In the genomic region with DNA sequence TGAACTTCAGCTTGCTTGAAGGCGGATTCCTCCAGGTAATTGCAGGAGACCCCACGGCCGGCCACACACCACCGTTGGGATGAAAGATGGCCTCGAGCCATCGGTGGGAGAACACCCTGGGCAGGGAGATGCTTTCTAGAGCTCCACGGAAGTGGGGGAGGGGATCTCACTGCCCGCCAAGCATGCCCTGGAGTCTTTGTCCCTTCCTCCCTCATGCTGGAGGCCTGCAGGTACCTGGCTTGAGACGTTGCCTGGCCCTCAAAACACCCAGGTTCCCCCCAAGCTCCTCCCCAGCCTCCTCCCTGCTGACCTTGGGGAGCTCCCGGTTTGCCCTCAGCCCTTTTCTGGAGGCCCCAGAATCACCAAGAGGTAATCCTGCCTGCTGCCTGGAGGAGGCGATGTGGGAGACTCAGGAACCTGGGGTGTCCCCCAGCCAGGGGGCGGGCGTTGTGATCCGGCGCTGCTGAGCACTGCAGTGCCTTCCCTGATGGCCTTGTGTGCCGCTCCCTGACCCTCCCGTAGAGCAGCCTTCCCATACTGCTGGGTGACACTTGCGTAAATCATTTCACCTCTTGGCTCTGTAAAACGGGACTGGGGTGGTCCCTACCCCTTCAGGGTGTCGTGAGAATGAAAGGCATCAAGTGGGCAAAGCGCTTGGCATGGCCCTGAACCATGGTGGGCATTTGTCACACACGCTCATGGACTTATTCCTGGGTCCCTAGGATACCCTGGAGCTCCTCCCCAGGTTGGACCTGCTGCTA, we compare ENCODE assay signal across 12 cellular contexts.
A peak's percentile ranks its signal among the peaks of the same experiment; 100 is the strongest.
DNase-seq lines count a peak whose midpoint lies in the region; ATAC-seq and TF ChIP-seq lines count a peak whose summit lies in the region.
"Had no signal": no experiment of that assay in that cellular context is flagged by ENCODE, and none has a peak within 500 bp of the region (broad histone marks: within the 10 kb centered on the region; RNA-seq: fewer than 3 reads in every experiment).

No MANE protein-coding gene starts in this region.

- in situ Hi-C loops in GM13977 (cut with MboI; ENCODE audit: low pct_unique_long_range_greater_than_20kb, low sequenced_read_pairs, unreplicated experiment), result no loop called here

- H3K4me3 Mint-ChIP-seq in activated CD8-positive, alpha-beta T cell treated with anti-CD3 and anti-CD28 coated beads, Interleukin-2, amount 10 ng/mL, durations not matched to agents 7 days and 5 days, result no peak overlapping the region
- H3K4me3 Mint-ChIP-seq in neural progenitor cell, result no peak overlapping the region
- no peak overlapping the region for H3K4me3 Mint-ChIP-seq in activated T-helper 2 cell treated with anti-CD3 and anti-CD28 coated beads, Interferon-gamma antibody, Interleukin-2, Interleukin-4, amounts not matched to agents 10 μg/mL and 5 μg/mL and 100 μg/mL, durations not matched to agents 14 hours and 24 hours and 36 hours (ENCODE audit: low read depth)
- H3K4me3 Mint-ChIP-seq: activated T-cell treated with anti-CD3 and anti-CD28 coated beads, Interleukin-2, amount 50 U/mL, for 72 hours had no signal

- intact Hi-C loops in activated T-helper 2 cell treated with anti-CD3 and anti-CD28 coated beads, Interferon-gamma antibody, Interleukin-2, Interleukin-4, amounts not matched to agents 10 μg/mL and 5 μg/mL and 100 μg/mL, durations not matched to agents 14 hours and 24 hours and 36 hours (cut with micrococcal nuclease), result no loop called here

- no peak overlapping the region for H3K27ac ChIP-seq in neural progenitor cell

- no peaks in the 10 kb centered on the region for H3K36me3 ChIP-seq in neural progenitor cell
- H3K36me3 ChIP-seq: breast epithelium had no signal

- H2AFZ ChIP-seq in neural progenitor cell (replicated peaks), result no peak overlapping the region

- no peaks in the 10 kb centered on the region for H3K9me3 Mint-ChIP-seq in activated CD8-positive, alpha-beta T cell treated with anti-CD3 and anti-CD28 coated beads, Interleukin-2, amount 10 ng/mL, durations not matched to agents 7 days and 5 days (ENCODE audit: insufficient read depth)
- no peaks in the 10 kb centered on the region for H3K9me3 Mint-ChIP-seq in neural progenitor cell
- H3K9me3 Mint-ChIP-seq in activated T-helper 2 cell treated with anti-CD3 and anti-CD28 coated beads, Interferon-gamma antibody, Interleukin-2, Interleukin-4, amounts not matched to agents 10 μg/mL and 5 μg/mL and 100 μg/mL, durations not matched to agents 14 hours and 24 hours and 36 hours, result no peaks in the 10 kb centered on the region
- H3K9me3 Mint-ChIP-seq: activated T-cell treated with anti-CD3 and anti-CD28 coated beads, Interleukin-2, amount 50 U/mL, for 72 hours had no signal

- peaks cover 32% of the 10 kb centered on the region for H3K4me1 Mint-ChIP-seq in activated CD8-positive, alpha-beta T cell treated with anti-CD3 and anti-CD28 coated beads, Interleukin-2, amount 10 ng/mL, durations not matched to agents 7 days and 5 days (ENCODE audit: low read depth)
- peaks cover 26% of the 10 kb centered on the region for H3K4me1 Mint-ChIP-seq in neural progenitor cell
- H3K4me1 Mint-ChIP-seq in activated T-helper 2 cell treated with anti-CD3 and anti-CD28 coated beads, Interferon-gamma antibody, Interleukin-2, Interleukin-4, amounts not matched to agents 10 μg/mL and 5 μg/mL and 100 μg/mL, durations not matched to agents 14 hours and 24 hours and 36 hours (ENCODE audit: low read depth), result peaks cover 31% of the 10 kb centered on the region

- TF ChIP-seq CTCF in GM13977 (IDR thresholded peaks at IDR 0.05; ENCODE audit: extremely low read depth, insufficient read depth, missing control alignments) (peak; percentile 18), neural progenitor cell (IDR thresholded peaks at IDR 0.05) (peak; percentile 40)

- no peaks in the 10 kb centered on the region for H3K9me3 ChIP-seq in neural progenitor cell (ENCODE audit: low read depth)
- H3K9me3 ChIP-seq: breast epithelium had no signal

- H3K27me3 Mint-ChIP-seq in activated CD8-positive, alpha-beta T cell treated with anti-CD3 and anti-CD28 coated beads, Interleukin-2, amount 10 ng/mL, durations not matched to agents 7 days and 5 days (ENCODE audit: low read depth), result peaks cover 14% of the 10 kb centered on the region
- H3K27me3 Mint-ChIP-seq in neural progenitor cell (ENCODE audit: insufficient read depth, low read depth), result peaks cover 9% of the 10 kb centered on the region
- H3K27me3 Mint-ChIP-seq in activated T-helper 2 cell treated with anti-CD3 and anti-CD28 coated beads, Interferon-gamma antibody, Interleukin-2, Interleukin-4, amounts not matched to agents 10 μg/mL and 5 μg/mL and 100 μg/mL, durations not matched to agents 14 hours and 24 hours and 36 hours (ENCODE audit: low read depth), result no peaks in the 10 kb centered on the region

- H3K9ac ChIP-seq in neural progenitor cell, result no peak overlapping the region

- H3K4me2 ChIP-seq in neural progenitor cell, result no peak overlapping the region

- H3K79me2 ChIP-seq in neural progenitor cell (ENCODE audit: low read depth), result no peaks in the 10 kb centered on the region

- DNase-seq in DMS53 (lab: John Stamatoyannopoulos, UW) (peak; percentile 20), DMS53 treated with DMSO at 0.1 percent for 48 hours (lab: John Stamatoyannopoulos, UW; ENCODE audit: unreplicated experiment) (no peak), GM13977 (ENCODE audit: low spot score) (no peak), neural progenitor cell (ENCODE audit: low spot score) (peak; percentile 30), GOT3 (lab: John Stamatoyannopoulos, UW) (no peak), SIG-M5 treated with dmso at 0.1 percent for 504 hours (lab: John Stamatoyannopoulos, UW; ENCODE audit: unreplicated experiment) (no peak)
- DNase-seq in activated CD8-positive, alpha-beta T cell treated with anti-CD3 and anti-CD28 coated beads, Interleukin-2, amount 10 ng/mL, durations not matched to agents 7 days and 5 days, result peak; percentile 32
- DNase-seq in activated T-helper 2 cell treated with anti-CD3 and anti-CD28 coated beads, Interferon-gamma antibody, Interleukin-2, Interleukin-4, amounts not matched to agents 10 μg/mL and 5 μg/mL and 100 μg/mL, durations not matched to agents 14 hours and 24 hours and 36 hours (ENCODE audit: low spot score), result no peak
- DNase-seq: islet precursor cell, NCI-H774 had no signal

- CTCF ChIA-PET in activated CD8-positive, alpha-beta T cell treated with anti-CD3 and anti-CD28 coated beads, Interleukin-2, amount 10 ng/mL, durations not matched to agents 7 days and 5 days (lab: Charles Lee), result interaction anchor here (0.7 to 1.6 kb wide), 3 partner anchors 11 to 79 kb away, joined by 3 to 5 read pairs (median 3); no protein-coding TSS in a partner anchor

- H3K36me3 Mint-ChIP-seq in activated CD8-positive, alpha-beta T cell treated with anti-CD3 and anti-CD28 coated beads, Interleukin-2, amount 10 ng/mL, durations not matched to agents 7 days and 5 days (ENCODE audit: low read depth), result no peaks in the 10 kb centered on the region
- H3K36me3 Mint-ChIP-seq in neural progenitor cell, result no peaks in the 10 kb centered on the region
- H3K36me3 Mint-ChIP-seq in activated T-helper 2 cell treated with anti-CD3 and anti-CD28 coated beads, Interferon-gamma antibody, Interleukin-2, Interleukin-4, amounts not matched to agents 10 μg/mL and 5 μg/mL and 100 μg/mL, durations not matched to agents 14 hours and 24 hours and 36 hours (ENCODE audit: low read depth), result no peaks in the 10 kb centered on the region

- H4K20me1 ChIP-seq in neural progenitor cell (ENCODE audit: low read depth), result no peaks in the 10 kb centered on the region

- H3K4me3 ChIP-seq in neural progenitor cell, result no peak overlapping the region
- H3K4me3 ChIP-seq: breast epithelium had no signal

- ATAC-seq in activated CD8-positive, alpha-beta T cell treated with anti-CD3 and anti-CD28 coated beads, Interleukin-2, amount 10 ng/mL, durations not matched to agents 7 days and 5 days, result no peak
- ATAC-seq: activated T-cell treated with anti-CD3 and anti-CD28 coated beads, Interleukin-2, amount 50 U/mL, for 72 hours had no signal

- POLR2A ChIA-PET in activated CD8-positive, alpha-beta T cell treated with anti-CD3 and anti-CD28 coated beads, Interleukin-2, amount 10 ng/mL, durations not matched to agents 7 days and 5 days (lab: Charles Lee), result no interaction called here

- peaks cover 6% of the 10 kb centered on the region for H3F3A ChIP-seq in neural progenitor cell (ENCODE audit: low read depth)

- H3K27ac Mint-ChIP-seq in activated CD8-positive, alpha-beta T cell treated with anti-CD3 and anti-CD28 coated beads, Interleukin-2, amount 10 ng/mL, durations not matched to agents 7 days and 5 days, result no peak overlapping the region
- no peak overlapping the region for H3K27ac Mint-ChIP-seq in neural progenitor cell
- no peak overlapping the region for H3K27ac Mint-ChIP-seq in activated T-helper 2 cell treated with anti-CD3 and anti-CD28 coated beads, Interferon-gamma antibody, Interleukin-2, Interleukin-4, amounts not matched to agents 10 μg/mL and 5 μg/mL and 100 μg/mL, durations not matched to agents 14 hours and 24 hours and 36 hours
- H3K27ac Mint-ChIP-seq: activated T-cell treated with anti-CD3 and anti-CD28 coated beads, Interleukin-2, amount 50 U/mL, for 72 hours had no signal

- H3K4me1 ChIP-seq in neural progenitor cell, result peaks cover 8% of the 10 kb centered on the region

- H3K27me3 ChIP-seq in neural progenitor cell, result no peaks in the 10 kb centered on the region
- H3K27me3 ChIP-seq: breast epithelium had no signal

Comparison
In these comparisons a context has a peak if more than half of its experiments do, and no peak if none do; other contexts are left out.
1. DNase-seq: peak in DMS53 (single experiment), activated CD8-positive, alpha-beta T cell treated with anti-CD3 and anti-CD28 coated beads, Interleukin-2, amount 10 ng/mL, durations not matched to agents 7 days and 5 days (single experiment) and neural progenitor cell (single experiment); none in DMS53 treated with DMSO at 0.1 percent for 48 hours (single experiment), GM13977 (single experiment), GOT3 (single experiment), SIG-M5 treated with dmso at 0.1 percent for 504 hours (single experiment) and activated T-helper 2 cell treated with anti-CD3 and anti-CD28 coated beads, Interferon-gamma antibody, Interleukin-2, Interleukin-4, amounts not matched to agents 10 μg/mL and 5 μg/mL and 100 μg/mL, durations not matched to agents 14 hours and 24 hours and 36 hours (single experiment).